ENCODE assay signal across 25 cellular contexts in genomic region chr20:61662946-61663460, GRCh38.
DNase-seq lines count a peak whose midpoint lies in the region; ATAC-seq lines count a peak whose summit lies in the region.
"Had no signal": no experiment of that assay in that cellular context is flagged by ENCODE, and none has a peak within 500 bp of the region (broad histone marks: within the 10 kb centered on the region; RNA-seq: fewer than 3 reads in every experiment).

No MANE protein-coding gene starts in this region.

- no peak overlapping the region for H2AFZ ChIP-seq in trophoblast cell (ENCODE audit: insufficient read depth, low read length, poor library complexity)

- no peak overlapping the region for H2BK12ac ChIP-seq in trophoblast cell (ENCODE audit: low read length)

- no peaks in the 10 kb centered on the region for H3K4me1 ChIP-seq in trophoblast cell (ENCODE audit: control insufficient read depth in 1 of 2, insufficient read depth in 2 of 2, low read length in 2 of 2)

- H4K8ac ChIP-seq in trophoblast cell (ENCODE audit: low read depth, low read length), result no peak overlapping the region

- H3K27ac ChIP-seq in trophoblast cell (ENCODE audit: low read depth, low read length), result no peak overlapping the region

- H3K4me3 ChIP-seq in trophoblast cell (ENCODE audit: low read depth, low read length), result no peak overlapping the region

- WGBS in trophoblast cell (ENCODE audit: extremely low coverage, insufficient coverage, insufficient read length), result no CpG with 5 or more reads among the region's 19 CpGs

- H3K23ac ChIP-seq in trophoblast cell (ENCODE audit: low read length), result no peak overlapping the region

- no peak overlapping the region for H2BK120ac ChIP-seq in trophoblast cell (ENCODE audit: insufficient read depth, low read length, poor library complexity)

- no peak overlapping the region for H3K14ac ChIP-seq in trophoblast cell (ENCODE audit: low read length)

- no peaks in the 10 kb centered on the region for H3K9me3 ChIP-seq in trophoblast cell (ENCODE audit: insufficient read depth, low read depth, low read length)
- H3K9me3 ChIP-seq: SK-N-SH had no signal

- no peaks in the 10 kb centered on the region for H3K36me3 ChIP-seq in trophoblast cell (ENCODE audit: control insufficient read depth in 1 of 2, insufficient read depth in 2 of 2, low read length in 2 of 2)

- H2BK5ac ChIP-seq in trophoblast cell (ENCODE audit: low read depth, low read length, poor library complexity), result no peak overlapping the region

- H3K4ac ChIP-seq in trophoblast cell (ENCODE audit: low read depth, low read length), result no peak overlapping the region

- H3K4me2 ChIP-seq in trophoblast cell (ENCODE audit: low read length), result no peak overlapping the region
- H3K4me2 ChIP-seq: SK-N-SH had no signal

- H3K79me2 ChIP-seq in trophoblast cell (ENCODE audit: control insufficient read depth, insufficient read depth, low read length, poor library complexity), result no peaks in the 10 kb centered on the region

- in situ Hi-C loops in ACHN (cut with HindIII; ENCODE audit: low pct_ligation_motif_present, low pct_unique_long_range_greater_than_20kb, low sequenced_read_pairs), result no loop called here

- H3K18ac ChIP-seq in trophoblast cell (ENCODE audit: low read length), result no peak overlapping the region

- no peak overlapping the region for H2AK5ac ChIP-seq in trophoblast cell (ENCODE audit: low read length)

- H3K27me3 ChIP-seq in trophoblast cell (ENCODE audit: insufficient read depth, low read length), result no peaks in the 10 kb centered on the region

- no peak overlapping the region for H4K91ac ChIP-seq in trophoblast cell (ENCODE audit: low read depth, low read length)

- intact Hi-C loops in left ventricle myocardium superior (cut with micrococcal nuclease) (no loop called here), Right ventricle myocardium superior (cut with DNase I) (no loop called here)

- H3K79me1 ChIP-seq in trophoblast cell (ENCODE audit: low read length), result no peaks in the 10 kb centered on the region

- H4K12ac ChIP-seq in trophoblast cell (ENCODE audit: low read depth, low read length), result no peak overlapping the region

- no peak overlapping the region for H3K9ac ChIP-seq in trophoblast cell (ENCODE audit: low read length)
- H3K9ac ChIP-seq: SK-N-SH had no signal

- peak; percentile 18 for DNase-seq in left ventricle myocardium superior
- no peak for DNase-seq in Right ventricle myocardium superior
- DNase-seq in globus pallidus (ENCODE audit: low spot score), result peak; percentile 55
- peak; percentile 20 for DNase-seq in occipital lobe (lab: John Stamatoyannopoulos, UW)
- no peak for DNase-seq in ACHN
- DNase-seq in NOMO-1 (lab: John Stamatoyannopoulos, UW; ENCODE audit: unreplicated experiment in 2 of 2), result no peak
- no peak for DNase-seq in SIG-M5 (lab: John Stamatoyannopoulos, UW)
- DNase-seq in trophoblast cell, result no peak
- DNase-seq: 8988T, AML-193, DMS53, EL, GF-D8, GOT3, Karpas-422, MV-4-11, NCI-H1105 treated with DMSO at 0.1 percent for 48 hours, NCI-H1694, NCI-H2081, NCI-H2171, NCI-H524 treated with DMSO at 0.1 percent for 48 hours, NCI-H82, OCI-M1, SHP77 had no signal

- no peak for ATAC-seq in left ventricle myocardium superior
- no peak for ATAC-seq in Right ventricle myocardium superior (ENCODE audit: poor library complexity)

Comparison
In these comparisons a context has a peak if more than half of its experiments do, and no peak if none do; other contexts are left out.
1. DNase-seq: peak in left ventricle myocardium superior (single experiment), globus pallidus (single experiment) and occipital lobe (single experiment); none in Right ventricle myocardium superior (single experiment), ACHN (single experiment), NOMO-1 (0 of 2), SIG-M5 (single experiment) and trophoblast cell (0 of 2).